ENCODE assay signal across 22 cellular contexts in the genomic region with DNA sequence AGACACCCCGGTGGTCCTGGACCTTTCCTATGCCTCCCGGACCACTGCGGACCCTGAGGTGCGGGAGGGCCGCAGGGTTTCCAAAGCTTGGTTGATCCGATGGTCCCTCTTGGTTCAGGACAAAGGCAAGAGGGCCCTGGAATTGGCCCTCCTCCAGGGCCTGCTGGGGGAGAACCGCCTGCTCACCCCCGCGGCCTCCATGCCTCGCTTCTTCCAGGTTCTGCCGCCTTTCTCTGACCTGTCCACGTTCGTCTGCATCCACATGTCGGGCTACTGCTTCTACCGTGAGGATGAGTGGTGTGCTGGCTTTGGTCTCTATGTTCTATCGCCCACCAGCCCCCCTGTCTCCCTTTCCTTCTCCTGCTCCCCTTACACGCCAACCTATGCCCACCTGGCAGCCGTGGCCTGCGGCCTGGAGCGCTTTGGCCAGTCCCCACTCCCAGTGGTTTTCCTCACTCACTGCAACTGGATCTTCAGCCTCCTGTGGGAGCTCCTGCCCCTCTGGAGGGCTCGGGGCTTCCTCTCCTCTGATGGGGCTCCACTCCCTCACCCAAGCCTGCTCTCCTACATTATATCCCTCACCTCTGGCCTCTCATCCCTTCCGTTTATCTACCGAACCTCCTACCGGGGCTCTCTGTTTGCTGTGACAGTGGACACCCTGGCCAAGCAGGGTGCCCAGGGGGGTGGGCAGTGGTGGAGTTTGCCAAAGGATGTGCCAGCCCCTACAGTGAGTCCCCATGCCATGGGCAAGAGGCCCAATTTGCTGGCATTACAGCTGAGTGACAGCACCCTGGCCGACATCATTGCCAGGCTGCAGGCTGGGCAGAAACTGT. TPM values are rescaled to one million over a fixed set of nuclear protein-coding genes. Genes with fewer than 3 reads are reported as not detected.
DNase-seq lines count a peak whose midpoint lies in the region; ATAC-seq and TF ChIP-seq lines count a peak whose summit lies in the region.
"Had no signal": no experiment of that assay in that cellular context is flagged by ENCODE, and none has a peak within 500 bp of the region (broad histone marks: within the 10 kb centered on the region; RNA-seq: fewer than 3 reads in every experiment).

No MANE protein-coding gene starts in this region.

- H3K27ac ChIP-seq in GM23248, result no peak overlapping the region

- H3K36me3 Mint-ChIP-seq in activated T-cell treated with anti-CD3 and anti-CD28 coated beads, Interleukin-2, amount 50 U/mL, for 4 hours (ENCODE audit: insufficient read depth), result no peaks in the 10 kb centered on the region
- peaks cover 44% of the 10 kb centered on the region for H3K36me3 Mint-ChIP-seq in endothelial cell (ENCODE audit: low read depth, unreplicated experiment)
- no peaks in the 10 kb centered on the region for H3K36me3 Mint-ChIP-seq in activated CD4-positive, alpha-beta memory T cell treated with anti-CD3 and anti-CD28 coated beads for 36 hours
- H3K36me3 Mint-ChIP-seq: CD4-positive, CD25-positive, alpha-beta regulatory T cell had no signal

- H3K27ac Mint-ChIP-seq in endothelial cell (ENCODE audit: unreplicated experiment), result no peak overlapping the region
- H3K27ac Mint-ChIP-seq in activated CD4-positive, alpha-beta memory T cell treated with anti-CD3 and anti-CD28 coated beads for 36 hours, result no peak overlapping the region
- H3K27ac Mint-ChIP-seq: CD4-positive, CD25-positive, alpha-beta regulatory T cell had no signal

- no peaks in the 10 kb centered on the region for H3K4me1 Mint-ChIP-seq in activated T-cell treated with anti-CD3 and anti-CD28 coated beads, Interleukin-2, amount 50 U/mL, for 4 hours (ENCODE audit: low read depth)
- peaks cover 3% of the 10 kb centered on the region for H3K4me1 Mint-ChIP-seq in endothelial cell (ENCODE audit: unreplicated experiment)
- no peaks in the 10 kb centered on the region for H3K4me1 Mint-ChIP-seq in activated CD4-positive, alpha-beta memory T cell treated with anti-CD3 and anti-CD28 coated beads for 36 hours (ENCODE audit: low read depth)
- H3K4me1 Mint-ChIP-seq: CD4-positive, CD25-positive, alpha-beta regulatory T cell had no signal

- H3K9ac ChIP-seq in GM23248, result no peak overlapping the region

- POLR2A ChIA-PET in activated CD4-positive, alpha-beta memory T cell treated with anti-CD3 and anti-CD28 coated beads for 36 hours (lab: Charles Lee), result no interaction called here

- H3K4me1 ChIP-seq in GM23248 (ENCODE audit: insufficient read depth), result no peaks in the 10 kb centered on the region

- H2AFZ ChIP-seq in GM23248, result no peak overlapping the region

- no peaks in the 10 kb centered on the region for H3K9me2 ChIP-seq in GM23248 (ENCODE audit: insufficient read depth)

- no peak for TF ChIP-seq CTCF in endothelial cell (IDR thresholded peaks at IDR 0.05; ENCODE audit: unreplicated experiment)

- H3K4me3 ChIP-seq in GM23248, result no peak overlapping the region
- H3K4me3 ChIP-seq: MG63 had no signal

- no peaks in the 10 kb centered on the region for H3K27me3 ChIP-seq in GM23248 (replicated peaks; ENCODE audit: insufficient read depth)
- H3K27me3 ChIP-seq: BE2C, MG63 had no signal

- H3K9me3 Mint-ChIP-seq in activated T-cell treated with anti-CD3 and anti-CD28 coated beads, Interleukin-2, amount 50 U/mL, for 4 hours, result no peaks in the 10 kb centered on the region
- H3K9me3 Mint-ChIP-seq in endothelial cell (ENCODE audit: unreplicated experiment), result no peaks in the 10 kb centered on the region
- no peaks in the 10 kb centered on the region for H3K9me3 Mint-ChIP-seq in activated CD4-positive, alpha-beta memory T cell treated with anti-CD3 and anti-CD28 coated beads for 36 hours

- H3K4me3 Mint-ChIP-seq in activated T-cell treated with anti-CD3 and anti-CD28 coated beads, Interleukin-2, amount 50 U/mL, for 4 hours, result peak overlapping the region; percentile 16
- peak overlapping the region; percentile 75 for H3K4me3 Mint-ChIP-seq in endothelial cell (ENCODE audit: unreplicated experiment)
- no peak overlapping the region for H3K4me3 Mint-ChIP-seq in activated CD4-positive, alpha-beta memory T cell treated with anti-CD3 and anti-CD28 coated beads for 36 hours
- H3K4me3 Mint-ChIP-seq: CD4-positive, CD25-positive, alpha-beta regulatory T cell had no signal

- CTCF ChIA-PET in activated CD4-positive, alpha-beta memory T cell treated with anti-CD3 and anti-CD28 coated beads for 36 hours (lab: Charles Lee), result interaction anchor here (1.1 kb wide), 1 partner anchor 16 kb away, joined by 4 read pairs; no protein-coding TSS in a partner anchor

- WGBS in GM23248 (ENCODE audit: low coverage in 1 of 2, low lambda C conversion rate in 2 of 2, missing lambda C conversion rate in 2 of 2), 2 experiments, result 86 to 87% methylated on average over 23 to 25 of the region's 25 CpGs

- no peak for DNase-seq in activated T-cell treated with anti-CD3 and anti-CD28 coated beads, Interleukin-2, amount 50 U/mL, for 4 hours
- no peak for DNase-seq in activated T-cell treated with anti-CD3 and anti-CD28 coated beads, Interleukin-2, amount 50 U/mL, for 48 hours
- no peak for DNase-seq in endothelial cell (ENCODE audit: low spot score)
- no peak for DNase-seq in sciatic nerve (ENCODE audit: low spot score)
- no peak for DNase-seq in GM23248
- no peak for DNase-seq in activated CD4-positive, alpha-beta memory T cell treated with anti-CD3 and anti-CD28 coated beads for 36 hours
- DNase-seq: 8988T; ACHN; CD4-positive, CD25-positive, alpha-beta regulatory T cell; IMR-90; KG1; MG63; NCI-H1105 treated with DMSO at 0.1 percent for 48 hours; NCI-H146; NCI-H1930; NCI-H446; NCI-H526; NCI-H82; Right ventricle myocardium superior; RPMI8226 had no signal

- H4K20me1 ChIP-seq in GM23248 (ENCODE audit: insufficient read depth), result no peaks in the 10 kb centered on the region

- intact Hi-C loops in sciatic nerve (cut with DNase I), result no loop called here
- intact Hi-C loops in activated CD4-positive, alpha-beta memory T cell treated with anti-CD3 and anti-CD28 coated beads for 36 hours (cut with micrococcal nuclease), result no loop called here

- in situ Hi-C loops in GM23248 (cut with MboI), result no loop called here

- H3K9me3 ChIP-seq in GM23248 (ENCODE audit: low read depth), result no peaks in the 10 kb centered on the region
- H3K9me3 ChIP-seq: BE2C, MG63 had no signal

- ATAC-seq in activated T-cell treated with anti-CD3 and anti-CD28 coated beads, Interleukin-2, amount 50 U/mL, for 4 hours, result no peak
- peak; percentile 3 for ATAC-seq in sciatic nerve
- ATAC-seq: HCT116 had no signal

- no peaks in the 10 kb centered on the region for H3K36me3 ChIP-seq in GM23248 (ENCODE audit: low read depth)
- H3K36me3 ChIP-seq: BE2C, MG63 had no signal

- peaks cover 6% of the 10 kb centered on the region for H3K27me3 Mint-ChIP-seq in activated T-cell treated with anti-CD3 and anti-CD28 coated beads, Interleukin-2, amount 50 U/mL, for 4 hours (ENCODE audit: low read depth)
- H3K27me3 Mint-ChIP-seq in endothelial cell (ENCODE audit: unreplicated experiment), result peaks cover 17% of the 10 kb centered on the region
- H3K27me3 Mint-ChIP-seq in activated CD4-positive, alpha-beta memory T cell treated with anti-CD3 and anti-CD28 coated beads for 36 hours, result peaks cover 7% of the 10 kb centered on the region

- H3F3A ChIP-seq in GM23248 (ENCODE audit: insufficient read depth), result no peaks in the 10 kb centered on the region

- no peaks in the 10 kb centered on the region for H3K79me2 ChIP-seq in GM23248 (ENCODE audit: insufficient read depth)

- no peak overlapping the region for H3K4me2 ChIP-seq in GM23248 (ENCODE audit: unreplicated experiment)

RNA-seq across cellular contexts. Expression of a gene that starts 13.8 kb away (rescaled TPM):
- 1 to 10 TPM; 3.1 to 5.6 (median 3.6) TPM for total RNA-seq in activated T-cell treated with anti-CD3 and anti-CD28 coated beads, Interleukin-2, amount 50 U/mL, for 4 hours
- 1.5 TPM for total RNA-seq in endothelial cell (ENCODE audit: unreplicated experiment)
- 7.0 TPM for total RNA-seq in sciatic nerve
- 3.4 and 5.6 TPM in 2 replicates for total RNA-seq in GM23248 (2014; rRNA removed; shearing (Covaris generic))
- polyA plus RNA-seq in GM23248 (2016; fragmentation: Nextera tagmentation; extraction: Ambion mirVana), result 2.4 and 3.1 TPM in 2 replicates
- total RNA-seq in activated CD4-positive, alpha-beta memory T cell treated with anti-CD3 and anti-CD28 coated beads for 36 hours, result 1 to 10 TPM; 8.6 to 9.3 TPM

RNA-seq across cellular contexts. Expression of a gene that starts 14.1 kb away (rescaled TPM):
- 10 to 100 TPM; 53.2 to 65.1 (median 56.5) TPM for total RNA-seq in activated T-cell treated with anti-CD3 and anti-CD28 coated beads, Interleukin-2, amount 50 U/mL, for 4 hours
- total RNA-seq in endothelial cell (ENCODE audit: unreplicated experiment), result 43.8 TPM
- 73.4 TPM for total RNA-seq in sciatic nerve
- 36.2 and 57.5 TPM in 2 replicates for total RNA-seq in GM23248 (2014; rRNA removed; shearing (Covaris generic))
- polyA plus RNA-seq in GM23248 (2016; fragmentation: Nextera tagmentation; extraction: Ambion mirVana), result 14.4 and 15.3 TPM in 2 replicates
- 10 to 100 TPM; 62.5 to 62.9 TPM for total RNA-seq in activated CD4-positive, alpha-beta memory T cell treated with anti-CD3 and anti-CD28 coated beads for 36 hours

RNA-seq across cellular contexts. Expression of a gene that starts 16.8 kb away (rescaled TPM):
- total RNA-seq in activated T-cell treated with anti-CD3 and anti-CD28 coated beads, Interleukin-2, amount 50 U/mL, for 4 hours, result under 1 TPM in 2 of 3 donors, not detected in 1; 0.03 to 0.05 TPM
- 49.0 TPM for total RNA-seq in endothelial cell (ENCODE audit: unreplicated experiment)
- 20.0 TPM for total RNA-seq in sciatic nerve
- 3.7 and 4.4 TPM in 2 replicates for total RNA-seq in GM23248 (2014; rRNA removed; shearing (Covaris generic))
- polyA plus RNA-seq in GM23248 (2016; fragmentation: Nextera tagmentation; extraction: Ambion mirVana), result 2.2 and 2.5 TPM in 2 replicates
- under 1 TPM; 0.02 to 0.22 TPM for total RNA-seq in activated CD4-positive, alpha-beta memory T cell treated with anti-CD3 and anti-CD28 coated beads for 36 hours

RNA-seq across cellular contexts. Expression of a gene that starts 26.9 kb away (rescaled TPM):
- 10 to 100 TPM; 52.6 to 59.9 (median 59.4) TPM for total RNA-seq in activated T-cell treated with anti-CD3 and anti-CD28 coated beads, Interleukin-2, amount 50 U/mL, for 4 hours
- total RNA-seq in endothelial cell (ENCODE audit: unreplicated experiment) (34.9 TPM), sciatic nerve (43.9 TPM)
- total RNA-seq in GM23248 (2014; rRNA removed; shearing (Covaris generic)), result 7.7 and 8.3 TPM in 2 replicates
- polyA plus RNA-seq in GM23248 (2016; fragmentation: Nextera tagmentation; extraction: Ambion mirVana), result 41.7 and 44.7 TPM in 2 replicates
- 10 to 100 TPM; 36.2 to 43.8 TPM for total RNA-seq in activated CD4-positive, alpha-beta memory T cell treated with anti-CD3 and anti-CD28 coated beads for 36 hours

RNA-seq across cellular contexts. Expression of a gene that starts 47.7 kb away (rescaled TPM):
- total RNA-seq in activated T-cell treated with anti-CD3 and anti-CD28 coated beads, Interleukin-2, amount 50 U/mL, for 4 hours, result under 1 TPM; 0.13 to 0.38 (median 0.32) TPM
- 42.4 TPM for total RNA-seq in endothelial cell (ENCODE audit: unreplicated experiment)
- 78.9 TPM for total RNA-seq in sciatic nerve
- total RNA-seq in GM23248 (2014; rRNA removed; shearing (Covaris generic)), result 96.9 and 113 TPM in 2 replicates
- polyA plus RNA-seq in GM23248 (2016; fragmentation: Nextera tagmentation; extraction: Ambion mirVana), result 75.6 and 84.8 TPM in 2 replicates
- total RNA-seq in activated CD4-positive, alpha-beta memory T cell treated with anti-CD3 and anti-CD28 coated beads for 36 hours, result not detected
- total RNA-seq: CD4-positive, CD25-positive, alpha-beta regulatory T cell had no signal
- polyA plus RNA-seq: CD4-positive, CD25-positive, alpha-beta regulatory T cell had no signal
